In the genomic region with DNA sequence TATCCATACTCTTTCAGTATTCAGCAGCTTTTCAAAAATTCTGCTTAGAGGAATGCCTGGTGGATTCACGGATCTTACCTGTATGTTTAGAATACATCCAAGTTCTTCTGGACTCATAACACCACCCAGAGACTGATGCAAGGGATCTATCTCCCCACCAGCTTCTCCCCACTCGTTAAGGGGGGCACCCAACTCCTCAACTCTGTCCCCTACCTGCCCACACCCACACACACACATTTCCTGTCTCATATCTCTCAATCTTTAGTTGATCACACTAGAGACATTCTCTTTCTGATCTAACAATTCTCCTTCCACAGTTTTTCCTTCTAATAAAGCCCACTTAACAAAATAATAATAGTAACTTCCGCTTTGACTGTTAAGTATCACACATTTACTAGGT, we compare ENCODE assay signal across 18 cellular contexts.
"Had no signal": no experiment of that assay in that cellular context is flagged by ENCODE, and none has a peak within 500 bp of the region (broad histone marks: within the 10 kb centered on the region; RNA-seq: fewer than 3 reads in every experiment).

No MANE protein-coding gene starts in this region.

- H3K36me3 ChIP-seq: SJCRH30 had no signal

- FAIRE-seq: HepG2 had no signal

- H3K27me3 ChIP-seq: SJCRH30 had no signal

- ATAC-seq: HepG2, Panc1, PC-3 had no signal

- H3K4me1 ChIP-seq: SJCRH30 had no signal

- DNase-seq: Karpas-422, KG1, MM.1S, NCI-H1092 treated with DMSO at 0.1 percent for 48 hours, NCI-H1436, NCI-H2029, NCI-H2081 treated with DMSO at 0.1 percent for 48 hours, NCI-H2171, NCI-H446, NCI-H510A, NCI-H524 treated with DMSO at 0.1 percent for 48 hours, NCI-H774, PC-3, SHP77 had no signal

- H3K27ac ChIP-seq: RWPE1, SJCRH30 had no signal

- H3K4me3 ChIP-seq: SJCRH30 had no signal
